Comparison of ENCODE assay signal across 8 cellular contexts in genomic region chr1:243917863-243918565, GRCh38.
DNase-seq lines count a peak whose midpoint lies in the region; ATAC-seq and TF ChIP-seq lines count a peak whose summit lies in the region.

No MANE protein-coding gene starts in this region.

- 0 out of 2 replicates have a peak overlapping the region, but pooled peaks have one; percentile 6 for H3K4me2 ChIP-seq in OCI-LY3 (ENCODE audit: low read length)

- H4K20me1 ChIP-seq in OCI-LY3 (ENCODE audit: insufficient read depth, low read length): no peaks in the 10 kb centered on the region

- H3K36me3 Mint-ChIP-seq in CD4-positive, CD25-positive, alpha-beta regulatory T cell: no peaks in the 10 kb centered on the region
- H3K36me3 Mint-ChIP-seq in neural crest cell (ENCODE audit: low read depth): no peaks in the 10 kb centered on the region

- ATAC-seq in CD4-positive, CD25-positive, alpha-beta regulatory T cell (ENCODE audit: low read depth in 2 of 2): no peak
- ATAC-seq in HG03571 (IDR thresholded peaks at IDR 0.05; ENCODE audit: unreplicated experiment) (no peak), GM21515 (IDR thresholded peaks at IDR 0.05; ENCODE audit: unreplicated experiment) (no peak)

- no peak overlapping the region for H3K9ac ChIP-seq in OCI-LY3 (ENCODE audit: low read length)

- TF ChIP-seq CTCF in OCI-LY3 (IDR thresholded peaks at IDR 0.05; ENCODE audit: low read depth, low read length): no peak
- no peak for TF ChIP-seq CTCF in epithelial cell of esophagus (IDR thresholded peaks at IDR 0.05; ENCODE audit: insufficient read depth, low read depth, low read length, missing control alignments)
- TF ChIP-seq CTCF in neural crest cell (conservative IDR thresholded peaks at IDR 0.05): no peak

- peaks cover 0 to 4% (median 0%) of the 10 kb centered on the region in 7 donors for H3K9me3 Mint-ChIP-seq in CD4-positive, CD25-positive, alpha-beta regulatory T cell
- no peaks in the 10 kb centered on the region for H3K9me3 Mint-ChIP-seq in neural crest cell

- H3K27ac ChIP-seq in CD4-positive, CD25-positive, alpha-beta regulatory T cell (ENCODE audit: insufficient read depth, low read length, poor library complexity, severe bottlenecking): no peak overlapping the region
- no peak overlapping the region for H3K27ac ChIP-seq in OCI-LY3 (ENCODE audit: low read length)

- no peak overlapping the region for H2AFZ ChIP-seq in OCI-LY3 (ENCODE audit: low read depth, low read length)

- no peak for DNase-seq in CD4-positive, CD25-positive, alpha-beta regulatory T cell
- DNase-seq in epithelial cell of esophagus (ENCODE audit: low read depth): no peak
- no peak for DNase-seq in neural crest cell (ENCODE audit: low read depth, low spot score)
- DNase-seq in CD1c-positive myeloid dendritic cell (ENCODE audit: extremely low spot score): no peak
- DNase-seq in NCI-H2107 treated with DMSO at 0.1 percent for 48 hours (lab: John Stamatoyannopoulos, UW; ENCODE audit: unreplicated experiment): no peak

- H3K27me3 ChIP-seq in CD4-positive, CD25-positive, alpha-beta regulatory T cell (ENCODE audit: control insufficient read depth, insufficient read depth, low read length): peaks cover 42% of the 10 kb centered on the region
- H3K27me3 ChIP-seq in OCI-LY3 (ENCODE audit: low read depth, low read length): peaks cover 45% of the 10 kb centered on the region

- peaks cover 71% of the 10 kb centered on the region for H3K27me3 Mint-ChIP-seq in CD4-positive, CD25-positive, alpha-beta regulatory T cell
- H3K27me3 Mint-ChIP-seq in neural crest cell (ENCODE audit: low read depth): peaks cover 42% of the 10 kb centered on the region

- no peak overlapping the region for H3K27ac Mint-ChIP-seq in CD4-positive, CD25-positive, alpha-beta regulatory T cell
- no peak overlapping the region for H3K27ac Mint-ChIP-seq in neural crest cell (ENCODE audit: unreplicated experiment)

- H3K9me3 ChIP-seq in CD4-positive, CD25-positive, alpha-beta regulatory T cell (ENCODE audit: control insufficient read depth in 2 of 2, low read length in 2 of 2): no peaks in the 10 kb centered on the region
- H3K9me3 ChIP-seq in OCI-LY3 (ENCODE audit: insufficient read depth, low read length): no peaks in the 10 kb centered on the region

- no peaks in the 10 kb centered on the region for H3K79me2 ChIP-seq in OCI-LY3 (ENCODE audit: low read length)

- H3K4me1 ChIP-seq in CD4-positive, CD25-positive, alpha-beta regulatory T cell (ENCODE audit: control insufficient read depth, insufficient read depth, low read length, poor library complexity, severe bottlenecking): peaks cover 15% of the 10 kb centered on the region
- no peaks in the 10 kb centered on the region for H3K4me1 ChIP-seq in OCI-LY3 (ENCODE audit: low read length)

- H3K36me3 ChIP-seq in CD4-positive, CD25-positive, alpha-beta regulatory T cell (ENCODE audit: control insufficient read depth, insufficient read depth, low read length): no peaks in the 10 kb centered on the region
- no peaks in the 10 kb centered on the region for H3K36me3 ChIP-seq in OCI-LY3 (replicated peaks; ENCODE audit: low read depth, low read length)

- peaks cover 7 to 18% (median 12%) of the 10 kb centered on the region in 4 donors for H3K4me1 Mint-ChIP-seq in CD4-positive, CD25-positive, alpha-beta regulatory T cell
- H3K4me1 Mint-ChIP-seq in neural crest cell: peaks cover 9% of the 10 kb centered on the region

- H3K4me3 Mint-ChIP-seq in CD4-positive, CD25-positive, alpha-beta regulatory T cell: peak overlapping the region; percentile 60 to 91 (median 82)
- H3K4me3 Mint-ChIP-seq in neural crest cell: peak overlapping the region; percentile 83

- H3K4me3 ChIP-seq in CD4-positive, CD25-positive, alpha-beta regulatory T cell (ENCODE audit: low read depth, low read length): peak overlapping the region; percentile 69
- H3K4me3 ChIP-seq in OCI-LY3 (ENCODE audit: low read length) (no peak overlapping the region), epithelial cell of esophagus (ENCODE audit: low read length) (peak overlapping the region; percentile 38)
